In the genomic region with DNA sequence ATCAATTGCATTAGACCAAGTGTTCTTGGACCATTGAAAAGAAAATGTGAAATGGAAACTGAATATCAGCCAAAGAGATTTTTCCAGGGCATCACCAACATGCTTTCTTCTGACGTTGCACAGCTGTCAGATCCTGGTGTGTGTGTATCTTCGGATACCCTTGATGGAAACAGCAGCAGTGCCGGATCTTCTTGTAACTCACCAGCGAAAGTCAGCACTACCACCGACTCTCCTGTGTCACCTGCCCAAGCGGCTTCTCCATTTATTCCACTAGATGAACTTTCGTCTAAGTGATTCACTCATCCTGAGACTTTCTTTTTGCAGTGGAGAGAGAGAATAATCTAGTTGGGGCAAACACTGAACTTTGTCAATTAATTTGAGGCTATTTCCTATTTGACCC, we compare ENCODE assay signal across 8 cellular contexts.
DNase-seq lines count a peak whose midpoint lies in the region; ATAC-seq and TF ChIP-seq lines count a peak whose summit lies in the region.

No MANE protein-coding gene starts in this region.

- peak overlapping the region; percentile 97 for H3K4me3 ChIP-seq in GM12864 (ENCODE audit: low read depth, low read length)
- H3K4me3 ChIP-seq in PC-3 (ENCODE audit: low read length): peak overlapping the region; percentile 93
- peak overlapping the region; percentile 75 for H3K4me3 ChIP-seq in fibroblast of mammary gland (ENCODE audit: control insufficient read depth, low read depth, low read length)
- peak overlapping the region; percentile 80 for H3K4me3 ChIP-seq in skeletal muscle satellite cell (ENCODE audit: low read length)

- peak overlapping the region; percentile 100 for H2AFZ ChIP-seq in PC-3 (ENCODE audit: low read length)

- H3K27me3 ChIP-seq in PC-3 (ENCODE audit: low read length) (no peaks in the 10 kb centered on the region), skeletal muscle satellite cell (ENCODE audit: control insufficient read depth, insufficient read depth, low read length) (no peaks in the 10 kb centered on the region)

- TF ChIP-seq CTCF in GM12864 (IDR thresholded peaks at IDR 0.05; ENCODE audit: low read depth, low read length, missing control alignments) (no peak), PC-3 (conservative IDR thresholded peaks at IDR 0.05; ENCODE audit: low read depth, low read length) (no peak), fibroblast of mammary gland (conservative IDR thresholded peaks at IDR 0.05; ENCODE audit: control insufficient read depth, insufficient read depth, low read depth, low read length) (no peak), WTC11 (IDR thresholded peaks at IDR 0.05) (no peak)

- peak; percentile 10; the same call in 1 of the 2 replicates for ATAC-seq in PC-3
- ATAC-seq in WTC11: no peak
- ATAC-seq in GM19324 (IDR thresholded peaks at IDR 0.05; ENCODE audit: low FRiP score, unreplicated experiment): no peak

- H3K27ac Mint-ChIP-seq in WTC11: no peak overlapping the region

- TSS peak; percentile 64 for BruUV-seq in PC-3 (replicated peaks; lab: Mats Ljungman, UMichigan)

- intact Hi-C loops in PC-3 (cut with micrococcal nuclease): loop anchor here (1.0 kb wide), 1 partner anchor 196 kb away; no protein-coding TSS in a partner anchor

- H3K36me3 Mint-ChIP-seq in WTC11: no peaks in the 10 kb centered on the region

- H3K9me3 ChIP-seq in PC-3 (ENCODE audit: low read length): no peaks in the 10 kb centered on the region
- H3K9me3 ChIP-seq in skeletal muscle satellite cell (replicated peaks; ENCODE audit: low read length): no peaks in the 10 kb centered on the region

- no peaks in the 10 kb centered on the region for H3F3A ChIP-seq in PC-3 (ENCODE audit: low read length, unreplicated experiment)

- no peak overlapping the region for H3K4me3 Mint-ChIP-seq in WTC11

- H3K4me1 Mint-ChIP-seq in WTC11: peaks cover 7% of the 10 kb centered on the region

- peak overlapping the region; percentile 82 for H3K9ac ChIP-seq in PC-3 (ENCODE audit: low read length)
- H3K9ac ChIP-seq in skeletal muscle satellite cell (ENCODE audit: low read depth, low read length): peak overlapping the region; percentile 88

- H3K9me2 ChIP-seq in PC-3 (replicated peaks; ENCODE audit: low read length): no peaks in the 10 kb centered on the region

- H3K4me2 ChIP-seq in PC-3 (ENCODE audit: low read length) (peak overlapping the region; percentile 94), skeletal muscle satellite cell (ENCODE audit: low read length) (peak overlapping the region; percentile 94)

- H3K27ac ChIP-seq in PC-3 (ENCODE audit: low read length): no peak overlapping the region

- H3K27me3 Mint-ChIP-seq in WTC11 (ENCODE audit: low read depth): no peaks in the 10 kb centered on the region

- H3K36me3 ChIP-seq in PC-3 (ENCODE audit: low read depth, low read length) (no peaks in the 10 kb centered on the region), skeletal muscle satellite cell (ENCODE audit: insufficient read depth, low read length) (no peaks in the 10 kb centered on the region)

- peaks cover 5% of the 10 kb centered on the region; the same call in 1 of the 2 replicates for H4K20me1 ChIP-seq in PC-3 (ENCODE audit: low read length)

- no peaks in the 10 kb centered on the region for H3K9me3 Mint-ChIP-seq in WTC11

- peaks cover 12% of the 10 kb centered on the region for H3K79me2 ChIP-seq in PC-3 (ENCODE audit: low read length)

- CTCF ChIA-PET in PC-3 (lab: Charles Lee): no interaction called here
- CTCF ChIA-PET in WTC11 (lab: Charles Lee): no interaction called here

- DNase-seq in GM12864 (ENCODE audit: low read depth) (no peak), PC-3 (peak; percentile 6), fibroblast of mammary gland (ENCODE audit: low read depth) (peak; percentile 19), GF-D8 (lab: John Stamatoyannopoulos, UW) (no peak), WTC11 (ENCODE audit: low spot score) (no peak), middle frontal gyrus (ENCODE audit: extremely low spot score, low spot score) (no peak)

- POLR2A ChIA-PET in PC-3 (lab: Charles Lee; ENCODE audit: unreplicated experiment) (no interaction called here), WTC11 (lab: Charles Lee) (no interaction called here)

- H3K4me1 ChIP-seq in PC-3 (ENCODE audit: insufficient read depth, low read length) (peaks cover 18% of the 10 kb centered on the region; the same call in 1 of the 2 replicates), skeletal muscle satellite cell (ENCODE audit: control insufficient read depth, insufficient read depth, low read length) (peaks cover 20% of the 10 kb centered on the region)

TF ChIP-seq in WTC11, 78 proteins besides CTCF, POLR2A, EP300 and RAD21:
- TF ChIP-seq FOXJ3 (CRISPR knock-in tag; IDR thresholded peaks at IDR 0.05; ENCODE audit: borderline replicate concordance) (no peak), ZNF423 (CRISPR knock-in tag; IDR thresholded peaks at IDR 0.05) (no peak), RELA (CRISPR knock-in tag; IDR thresholded peaks at IDR 0.05; ENCODE audit: borderline replicate concordance) (no peak), PRRX2 (CRISPR knock-in tag; IDR thresholded peaks at IDR 0.05) (no peak), EMX1 (CRISPR knock-in tag; IDR thresholded peaks at IDR 0.05) (no peak), ZNF121 (CRISPR knock-in tag; IDR thresholded peaks at IDR 0.05) (no peak), NFYB (CRISPR knock-in tag; conservative IDR thresholded peaks at IDR 0.05; ENCODE audit: low read depth) (no peak)
- TF ChIP-seq, protein P1, sequence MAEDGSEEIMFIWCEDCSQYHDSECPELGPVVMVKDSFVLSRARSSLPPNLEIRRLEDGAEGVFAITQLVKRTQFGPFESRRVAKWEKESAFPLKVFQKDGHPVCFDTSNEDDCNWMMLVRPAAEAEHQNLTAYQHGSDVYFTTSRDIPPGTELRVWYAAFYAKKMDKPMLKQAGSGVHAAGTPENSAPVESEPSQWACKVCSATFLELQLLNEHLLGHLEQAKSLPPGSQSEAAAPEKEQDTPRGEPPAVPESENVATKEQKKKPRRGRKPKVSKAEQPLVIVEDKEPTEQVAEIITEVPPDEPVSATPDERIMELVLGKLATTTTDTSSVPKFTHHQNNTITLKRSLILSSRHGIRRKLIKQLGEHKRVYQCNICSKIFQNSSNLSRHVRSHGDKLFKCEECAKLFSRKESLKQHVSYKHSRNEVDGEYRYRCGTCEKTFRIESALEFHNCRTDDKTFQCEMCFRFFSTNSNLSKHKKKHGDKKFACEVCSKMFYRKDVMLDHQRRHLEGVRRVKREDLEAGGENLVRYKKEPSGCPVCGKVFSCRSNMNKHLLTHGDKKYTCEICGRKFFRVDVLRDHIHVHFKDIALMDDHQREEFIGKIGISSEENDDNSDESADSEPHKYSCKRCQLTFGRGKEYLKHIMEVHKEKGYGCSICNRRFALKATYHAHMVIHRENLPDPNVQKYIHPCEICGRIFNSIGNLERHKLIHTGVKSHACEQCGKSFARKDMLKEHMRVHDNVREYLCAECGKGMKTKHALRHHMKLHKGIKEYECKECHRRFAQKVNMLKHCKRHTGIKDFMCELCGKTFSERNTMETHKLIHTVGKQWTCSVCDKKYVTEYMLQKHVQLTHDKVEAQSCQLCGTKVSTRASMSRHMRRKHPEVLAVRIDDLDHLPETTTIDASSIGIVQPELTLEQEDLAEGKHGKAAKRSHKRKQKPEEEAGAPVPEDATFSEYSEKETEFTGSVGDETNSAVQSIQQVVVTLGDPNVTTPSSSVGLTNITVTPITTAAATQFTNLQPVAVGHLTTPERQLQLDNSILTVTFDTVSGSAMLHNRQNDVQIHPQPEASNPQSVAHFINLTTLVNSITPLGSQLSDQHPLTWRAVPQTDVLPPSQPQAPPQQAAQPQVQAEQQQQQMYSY (CRISPR knock-in tag; IDR thresholded peaks at IDR 0.05): no peak
- TF ChIP-seq, protein P2, sequence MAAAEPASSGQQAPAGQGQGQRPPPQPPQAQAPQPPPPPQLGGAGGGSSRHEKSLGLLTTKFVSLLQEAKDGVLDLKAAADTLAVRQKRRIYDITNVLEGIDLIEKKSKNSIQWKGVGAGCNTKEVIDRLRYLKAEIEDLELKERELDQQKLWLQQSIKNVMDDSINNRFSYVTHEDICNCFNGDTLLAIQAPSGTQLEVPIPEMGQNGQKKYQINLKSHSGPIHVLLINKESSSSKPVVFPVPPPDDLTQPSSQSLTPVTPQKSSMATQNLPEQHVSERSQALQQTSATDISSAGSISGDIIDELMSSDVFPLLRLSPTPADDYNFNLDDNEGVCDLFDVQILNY (CRISPR knock-in tag; IDR thresholded peaks at IDR 0.05): no peak

Comparison
In these comparisons a context has a peak if more than half of its experiments do, and no peak if none do; other contexts are left out.
1. DNase-seq: peak in PC-3 (single experiment) and fibroblast of mammary gland (single experiment); none in GM12864 (single experiment), GF-D8 (single experiment), WTC11 (single experiment) and middle frontal gyrus (single experiment).
2. Peak in every context shown above with its lines, with median percentiles within 50 percentile points of each other: H3K4me3 ChIP-seq.